Comparison of ENCODE assay signal across 33 cellular contexts in the genomic region with DNA sequence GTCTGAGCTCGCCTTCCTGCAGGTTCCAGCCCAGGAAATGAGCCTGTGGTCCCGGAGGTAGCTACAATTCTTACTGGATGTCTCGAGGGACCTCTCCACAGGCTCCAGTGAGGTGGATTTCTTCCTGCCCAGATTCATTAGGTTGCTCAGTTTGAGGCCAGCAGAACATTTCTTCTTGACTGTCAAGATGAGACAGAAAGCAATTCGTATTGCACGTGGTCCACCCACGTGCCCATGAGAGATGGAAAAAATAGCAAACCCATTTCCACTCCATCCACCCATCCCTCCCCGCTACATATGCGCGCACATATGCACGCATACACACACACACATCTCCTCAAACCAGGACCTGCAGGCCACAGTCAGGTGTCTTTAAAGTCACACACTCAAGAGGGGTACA.
A peak's percentile ranks its signal among the peaks of the same experiment; 100 is the strongest.
DNase-seq lines count a peak whose midpoint lies in the region; ATAC-seq and TF ChIP-seq lines count a peak whose summit lies in the region.
"Had no signal": no experiment of that assay in that cellular context is flagged by ENCODE, and none has a peak within 500 bp of the region (broad histone marks: within the 10 kb centered on the region; RNA-seq: fewer than 3 reads in every experiment).

No MANE protein-coding gene starts in this region.

- H3K27me3 ChIP-seq in RWPE2 (ENCODE audit: insufficient read depth, poor library complexity, severe bottlenecking): no peaks in the 10 kb centered on the region
- no peaks in the 10 kb centered on the region for H3K27me3 ChIP-seq in spleen (replicated peaks in 1 of 7)
- no peaks in the 10 kb centered on the region for H3K27me3 ChIP-seq in body of pancreas
- H3K27me3 ChIP-seq: ascending aorta, MG63, SJSA1, vagina had no signal

- peak; percentile 47 for DNase-seq in activated effector memory CD4-positive, alpha-beta T cell treated with anti-CD3 and anti-CD28 coated beads, Interleukin-2, amount 50 U/mL, for 16 hours
- DNase-seq in activated effector memory CD4-positive, alpha-beta T cell treated with Interleukin-2 at 50 U/mL for 16 hours: no peak
- DNase-seq in RWPE2 (ENCODE audit: low spot score) (no peak), inferior parietal cortex (ENCODE audit: extremely low spot score) (peak; percentile 40), spleen (peak; percentile 37), NOMO-1 (lab: John Stamatoyannopoulos, UW; ENCODE audit: unreplicated experiment in 2 of 2) (no peak), body of pancreas (no peak), SW480 (ENCODE audit: low spot score) (no peak)
- DNase-seq: activated B cell treated with CpG ODN at 0.5 μM for 24 hours; activated CD4-positive, alpha-beta T cell treated with anti-CD3 and anti-CD28 coated beads, Interleukin-2, amount 50 U/mL, for 48 hours; activated CD8-positive, alpha-beta memory T cell treated with anti-CD3 and anti-CD28 coated beads, Interleukin-2, amount 50 U/mL, for 4 hours; DMS 273 treated with DMSO at 0.1 percent for 48 hours; endodermal cell; GOT3; head of caudate nucleus; HFFc6; KG1; kidney; MG63; midbrain; naive thymus-derived CD8-positive, alpha-beta T cell; NCI-H1105; NCI-H187 treated with DMSO at 0.1 percent for 48 hours; NCI-H2171; NCI-H510A; RPMI8226; small intestine; stimulated activated CD4-positive, alpha-beta T cell treated with anti-CD3 and anti-CD28 coated beads, Interleukin-2, amount 100 ng/mL, for 24 hours; stimulated activated CD8-positive, alpha-beta memory T cell treated with anti-CD3 and anti-CD28 coated beads, Interleukin-4, amount 100 ng/mL, for 48 hours; T1000 had no signal

- ATAC-seq in RWPE2 (ENCODE audit: low read depth) (no peak), body of pancreas (no peak)
- ATAC-seq: naive thymus-derived CD8-positive, alpha-beta T cell had no signal

- no peaks in the 10 kb centered on the region for H3K9me3 ChIP-seq in RWPE2 (ENCODE audit: severe bottlenecking)
- H3K9me3 ChIP-seq in spleen: no peaks in the 10 kb centered on the region
- no peaks in the 10 kb centered on the region for H3K9me3 ChIP-seq in body of pancreas
- H3K9me3 ChIP-seq: ascending aorta, MG63, SJSA1, vagina had no signal

- 65 to 76% (median 75%) methylated on average over 10 of the region's 10 CpGs for WGBS in spleen, 5 donors
- WGBS in body of pancreas, 2 donors: 81 to 86% methylated on average over 8 to 10 of the region's 10 CpGs

- intact Hi-C loops in spleen (cut with DNase I; ENCODE audit: low total_unique reads): loop anchor here (10.0 kb wide), 1 partner anchor 147 kb away; no protein-coding TSS in a partner anchor
- intact Hi-C loops in body of pancreas (cut with DNase I): loop anchor here (5.0 to 10.0 kb wide), 3 partner anchors 130 to 477 kb away; no protein-coding TSS in a partner anchor

- TF ChIP-seq POLR2A in spleen (IDR thresholded peaks at IDR 0.05) (no peak), body of pancreas (IDR thresholded peaks at IDR 0.05) (no peak)

- no peaks in the 10 kb centered on the region; the same call in 1 of the 2 replicates for H3K36me3 ChIP-seq in RWPE2 (ENCODE audit: low read depth)
- H3K36me3 ChIP-seq in spleen: peaks cover 0 to 68% (median 13%) of the 10 kb centered on the region in 6 donors
- peaks cover 0 to 2% of the 10 kb centered on the region in 2 donors for H3K36me3 ChIP-seq in body of pancreas (replicated peaks in 1 of 2; ENCODE audit: insufficient read depth in 1 of 2, low read depth in 2 of 2)
- H3K36me3 ChIP-seq: MG63, SJSA1 had no signal

- TF ChIP-seq CTCF in RWPE2 (IDR thresholded peaks at IDR 0.05; ENCODE audit: poor library complexity, severe bottlenecking) (no peak), spleen (IDR thresholded peaks at IDR 0.05 in 8 of 11, conservative IDR thresholded peaks at IDR 0.05 in 3 of 11) (no peak), body of pancreas (IDR thresholded peaks at IDR 0.05) (no peak)

- no peak overlapping the region for H3K4me3 ChIP-seq in RWPE2 (ENCODE audit: severe bottlenecking)
- no peak overlapping the region for H3K4me3 ChIP-seq in spleen
- H3K4me3 ChIP-seq in body of pancreas: no peak overlapping the region
- H3K4me3 ChIP-seq: ascending aorta, MG63, SJSA1, vagina had no signal

- peaks cover 20% of the 10 kb centered on the region for H3K4me1 ChIP-seq in RWPE2 (ENCODE audit: insufficient read depth, poor library complexity, severe bottlenecking)
- H3K4me1 ChIP-seq in spleen: peaks cover 5 to 38% (median 15%) of the 10 kb centered on the region in 6 donors
- H3K4me1 ChIP-seq in body of pancreas: peaks cover 10% of the 10 kb centered on the region

- peak overlapping the region; percentile 57 for H3K27ac ChIP-seq in RWPE2 (ENCODE audit: poor library complexity, severe bottlenecking)
- peak overlapping the region in 4 of 8 donors; percentile 17 to 50 (median 40) for H3K27ac ChIP-seq in spleen
- H3K27ac ChIP-seq in body of pancreas: no peak overlapping the region
- H3K27ac ChIP-seq: vagina had no signal

Comparison
In these comparisons a context has a peak if more than half of its experiments do, and no peak if none do; other contexts are left out.
1. DNase-seq: peak in activated effector memory CD4-positive, alpha-beta T cell treated with anti-CD3 and anti-CD28 coated beads, Interleukin-2, amount 50 U/mL, for 16 hours (single experiment), inferior parietal cortex (single experiment) and spleen (single experiment); none in activated effector memory CD4-positive, alpha-beta T cell treated with Interleukin-2 at 50 U/mL for 16 hours (single experiment), RWPE2 (single experiment), NOMO-1 (0 of 2), body of pancreas (0 of 4) and SW480 (single experiment).